ENCODE assay signal across 12 cellular contexts in the genomic region with DNA sequence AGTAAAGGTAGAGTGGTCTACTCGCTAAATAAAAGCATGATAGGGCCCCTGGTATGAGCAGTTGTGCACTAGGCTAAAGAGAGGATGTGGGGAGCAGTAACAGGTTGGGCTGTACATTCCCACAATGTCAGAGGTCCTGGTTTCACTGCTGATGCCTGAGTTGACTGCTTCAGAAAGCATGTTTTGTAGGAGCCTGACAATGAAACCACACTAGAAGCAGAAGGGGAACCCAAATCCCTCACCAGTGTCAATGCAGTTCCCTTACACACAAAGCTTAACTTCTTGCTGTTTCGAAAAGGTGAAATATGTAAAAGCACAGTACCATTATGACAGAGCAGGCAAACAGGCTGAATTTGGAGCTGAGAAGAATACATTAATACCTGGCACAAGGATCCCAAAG.
DNase-seq lines count a peak whose midpoint lies in the region; ATAC-seq and TF ChIP-seq lines count a peak whose summit lies in the region.
"Had no signal": no experiment of that assay in that cellular context is flagged by ENCODE, and none has a peak within 500 bp of the region (broad histone marks: within the 10 kb centered on the region; RNA-seq: fewer than 3 reads in every experiment).

No MANE protein-coding gene starts in this region.

- intact Hi-C loops in right cardiac atrium (cut with DNase I), result loop anchor here in 1 of 4 donors (10.0 kb wide), 1 partner anchor 421 kb away; no protein-coding TSS in a partner anchor

- H3K9me3 ChIP-seq in right cardiac atrium (ENCODE audit: control insufficient read depth, low read length) (no peaks in the 10 kb centered on the region), WERI-Rb-1 (ENCODE audit: severe bottlenecking) (no peaks in the 10 kb centered on the region)

- no peak for TF ChIP-seq POLR2A in NB4 (IDR thresholded peaks at IDR 0.05; ENCODE audit: extremely low read depth, insufficient read length)

- ATAC-seq in GM18861 (IDR thresholded peaks at IDR 0.05; ENCODE audit: unreplicated experiment), result peak; percentile 66
- ATAC-seq in GM21423 (IDR thresholded peaks at IDR 0.05; ENCODE audit: unreplicated experiment), result peak; percentile 96
- ATAC-seq in HG02981 (IDR thresholded peaks at IDR 0.05; ENCODE audit: unreplicated experiment), result peak; percentile 85
- no peak for ATAC-seq in right cardiac atrium
- ATAC-seq: activated CD8-positive, alpha-beta T cell treated with anti-CD3 and anti-CD28 coated beads, Interleukin-2, amount 10 ng/mL, durations not matched to agents 7 days and 5 days had no signal

- TF ChIP-seq CTCF in NB4 (IDR thresholded peaks at IDR 0.05; ENCODE audit: low read depth, low read length), result no peak
- no peak for TF ChIP-seq CTCF in WERI-Rb-1 (IDR thresholded peaks at IDR 0.05; ENCODE audit: low read depth, low read length)

- H3K36me3 ChIP-seq in WERI-Rb-1, result no peaks in the 10 kb centered on the region

- peak; percentile 13 for DNase-seq in NB4 (ENCODE audit: low read depth)
- DNase-seq in SW 1271 (lab: John Stamatoyannopoulos, UW), result no peak
- DNase-seq in right cardiac atrium, result no peak
- DNase-seq in WERI-Rb-1, result no peak
- no peak for DNase-seq in NCI-H2107 treated with DMSO at 0.1 percent for 48 hours (lab: John Stamatoyannopoulos, UW; ENCODE audit: unreplicated experiment)
- DNase-seq: activated CD8-positive, alpha-beta T cell treated with anti-CD3 and anti-CD28 coated beads, Interleukin-2, amount 10 ng/mL, durations not matched to agents 7 days and 5 days; activated naive CD4-positive, alpha-beta T cell treated with anti-CD3 and anti-CD28 coated beads, Interleukin-2, amount 10 ng/mL, durations not matched to agents 7 days and 5 days; GF-D8; NCI-H69 had no signal

- H3K27me3 ChIP-seq in right cardiac atrium (ENCODE audit: control insufficient read depth, insufficient read depth), result no peaks in the 10 kb centered on the region
- H3K27me3 ChIP-seq in WERI-Rb-1 (ENCODE audit: insufficient read depth, low read depth, severe bottlenecking), result no peaks in the 10 kb centered on the region

- no peaks in the 10 kb centered on the region for H3K4me1 ChIP-seq in right cardiac atrium (ENCODE audit: control insufficient read depth, insufficient read depth, low read length)

- no peak overlapping the region for H3K4me3 ChIP-seq in NB4 (ENCODE audit: low read depth, low read length)
- no peak overlapping the region for H3K4me3 ChIP-seq in right cardiac atrium (ENCODE audit: low read length)
- no peak overlapping the region for H3K4me3 ChIP-seq in WERI-Rb-1 (ENCODE audit: low read depth, low read length)

- H3K27ac ChIP-seq in right cardiac atrium (ENCODE audit: low read length) (no peak overlapping the region), WERI-Rb-1 (no peak overlapping the region)

- 82% methylated on average over 2 of the region's 2 CpGs for WGBS in right cardiac atrium

Comparison
In these comparisons a context has a peak if more than half of its experiments do, and no peak if none do; other contexts are left out.
1. ATAC-seq: peak in GM18861 (single experiment), GM21423 (single experiment) and HG02981 (single experiment); none in right cardiac atrium (0 of 2).